In the genomic region with DNA sequence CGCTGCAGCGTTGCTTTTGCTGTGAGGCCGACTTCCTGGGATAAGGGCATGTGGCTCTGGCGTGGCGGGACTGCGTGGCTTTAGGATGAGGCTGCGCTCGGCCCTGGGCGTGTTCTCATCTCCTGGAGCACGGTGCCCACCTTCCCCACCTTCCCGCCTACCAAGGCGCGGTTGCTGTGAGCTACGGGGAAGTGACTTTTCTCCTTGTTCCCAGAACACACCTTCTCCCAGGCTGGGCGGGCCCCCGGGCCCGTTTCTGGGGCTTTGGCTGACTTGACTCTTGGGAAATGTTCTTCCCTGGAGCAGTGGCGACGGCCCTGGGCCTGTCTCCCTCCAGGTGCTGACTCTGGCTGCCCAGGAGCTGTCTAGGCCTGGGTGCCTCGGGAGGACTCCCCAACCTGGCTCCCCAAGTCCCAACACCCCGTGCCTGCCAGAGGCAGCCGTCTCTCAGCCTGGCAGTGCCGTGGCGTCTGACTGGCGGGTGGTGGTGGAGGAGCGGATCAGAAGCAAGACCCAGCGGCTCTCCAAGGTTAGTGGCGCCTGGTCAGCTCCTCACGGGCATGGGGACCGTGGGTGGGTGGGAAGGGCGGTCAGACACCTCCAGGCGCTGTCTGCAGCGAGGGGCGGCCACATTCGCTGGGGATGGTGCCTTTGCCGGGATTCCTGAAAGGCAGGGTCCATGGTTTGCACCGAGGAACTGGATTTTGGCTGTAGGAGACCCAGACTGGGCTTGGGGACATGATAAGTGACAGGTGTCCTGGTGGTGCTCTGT, we compare ENCODE assay signal across 17 cellular contexts. TPM values are rescaled to one million over a fixed set of nuclear protein-coding genes. Genes with fewer than 3 reads are reported as not detected.
DNase-seq lines count a peak whose midpoint lies in the region; ATAC-seq and TF ChIP-seq lines count a peak whose summit lies in the region.
"Had no signal": no experiment of that assay in that cellular context is flagged by ENCODE, and none has a peak within 500 bp of the region (broad histone marks: within the 10 kb centered on the region; RNA-seq: fewer than 3 reads in every experiment).

No MANE protein-coding gene starts in this region.

- TF ChIP-seq CTCF in right atrium auricular region (IDR thresholded peaks at IDR 0.05) (no peak), RWPE1 (conservative IDR thresholded peaks at IDR 0.05; ENCODE audit: low read depth) (no peak), neural progenitor cell (IDR thresholded peaks at IDR 0.05) (no peak), mesothelial cell of epicardium (IDR thresholded peaks at IDR 0.05; ENCODE audit: unreplicated experiment) (no peak)

- CTCF ChIA-PET in RWPE1 (lab: Yijun Ruan, JAX): no interaction called here

- DNase-seq in left cardiac atrium (peak; percentile 11), right atrium auricular region (ENCODE audit: low spot score) (no peak), RWPE1 (ENCODE audit: low spot score) (no peak), neural progenitor cell (ENCODE audit: low spot score) (no peak), mesothelial cell of epicardium (ENCODE audit: low spot score in 2 of 2, unreplicated experiment in 2 of 2) (no peak)
- DNase-seq: 8988T; AML-193; Caco-2; CD8-positive, alpha-beta memory T cell; DND-41; GDM1; HCEC 1CT; HFFc6 had no signal

- H2AFZ ChIP-seq in neural progenitor cell (replicated peaks): no peak overlapping the region

- H3K27ac ChIP-seq in right atrium auricular region (no peak overlapping the region), RWPE1 (0 out of 2 replicates have a peak overlapping the region, but pooled peaks have one; percentile 1), neural progenitor cell (no peak overlapping the region)
- H3K27ac ChIP-seq: BLaER1 had no signal

- intact Hi-C loops in left cardiac atrium (cut with DNase I): no loop called here

- POLR2A ChIA-PET in RWPE1 (lab: Yijun Ruan, JAX; ENCODE audit: low non-redundant PET): interaction anchor here (0.5 kb wide), 1 partner anchor 34 kb away, joined by 3 read pairs; no protein-coding TSS in a partner anchor

- peaks cover 7% of the 10 kb centered on the region for H3K36me3 Mint-ChIP-seq in neural progenitor cell
- H3K36me3 Mint-ChIP-seq in mesothelial cell of epicardium: peaks cover 17% of the 10 kb centered on the region

- no peaks in the 10 kb centered on the region for H3K79me2 ChIP-seq in neural progenitor cell (ENCODE audit: low read depth)

- H3K4me3 Mint-ChIP-seq in neural progenitor cell (no peak overlapping the region), mesothelial cell of epicardium (no peak overlapping the region)
- H3K4me3 Mint-ChIP-seq: CD8-positive, alpha-beta memory T cell; HFFc6 had no signal

- H3K4me3 ChIP-seq in right atrium auricular region (no peak overlapping the region), neural progenitor cell (no peak overlapping the region)
- H3K4me3 ChIP-seq: BLaER1 had no signal

- H3K27me3 Mint-ChIP-seq in neural progenitor cell (ENCODE audit: insufficient read depth, low read depth): peaks cover 2% of the 10 kb centered on the region
- H3K27me3 Mint-ChIP-seq in mesothelial cell of epicardium (ENCODE audit: low read depth): no peaks in the 10 kb centered on the region
- H3K27me3 Mint-ChIP-seq: CD8-positive, alpha-beta memory T cell had no signal

- H3K27me3 ChIP-seq in right atrium auricular region (no peaks in the 10 kb centered on the region), neural progenitor cell (no peaks in the 10 kb centered on the region)
- H3K27me3 ChIP-seq: BLaER1 had no signal

- no peaks in the 10 kb centered on the region for H3F3A ChIP-seq in neural progenitor cell (ENCODE audit: low read depth)

- ATAC-seq in left cardiac atrium: no peak
- no peak for ATAC-seq in GM18867 (IDR thresholded peaks at IDR 0.05; ENCODE audit: unreplicated experiment)

- no peaks in the 10 kb centered on the region for H3K9me3 Mint-ChIP-seq in neural progenitor cell
- no peaks in the 10 kb centered on the region for H3K9me3 Mint-ChIP-seq in mesothelial cell of epicardium
- H3K9me3 Mint-ChIP-seq: CD8-positive, alpha-beta memory T cell; HFFc6 had no signal

- H3K9ac ChIP-seq in neural progenitor cell: no peak overlapping the region
- H3K9ac ChIP-seq: BLaER1 had no signal

- H3K4me1 Mint-ChIP-seq in neural progenitor cell (no peaks in the 10 kb centered on the region), mesothelial cell of epicardium (no peaks in the 10 kb centered on the region)
- H3K4me1 Mint-ChIP-seq: CD8-positive, alpha-beta memory T cell had no signal

- H3K4me2 ChIP-seq in neural progenitor cell: no peak overlapping the region
- H3K4me2 ChIP-seq: BLaER1 had no signal

- H3K27ac Mint-ChIP-seq in neural progenitor cell: peak overlapping the region; percentile 79
- no peak overlapping the region for H3K27ac Mint-ChIP-seq in mesothelial cell of epicardium
- H3K27ac Mint-ChIP-seq: HFFc6 had no signal

- H3K9me3 ChIP-seq in right atrium auricular region: no peaks in the 10 kb centered on the region
- H3K9me3 ChIP-seq in neural progenitor cell (ENCODE audit: low read depth): no peaks in the 10 kb centered on the region
- H3K9me3 ChIP-seq: BLaER1, Caco-2 had no signal

- H3K4me1 ChIP-seq in right atrium auricular region (peaks cover 0 to 19% of the 10 kb centered on the region in 2 donors), neural progenitor cell (no peaks in the 10 kb centered on the region)
- H3K4me1 ChIP-seq: Caco-2 had no signal

- peaks cover 50% of the 10 kb centered on the region for H3K36me3 ChIP-seq in right atrium auricular region
- no peaks in the 10 kb centered on the region for H3K36me3 ChIP-seq in neural progenitor cell

- H4K20me1 ChIP-seq in neural progenitor cell (ENCODE audit: low read depth): no peaks in the 10 kb centered on the region

RNA-seq across cellular contexts. Expression of gene TELO2, which starts 12.1 kb away (rescaled TPM):
- total RNA-seq in left cardiac atrium (10 to 100 TPM; 17.9 to 22.2 TPM), right atrium auricular region (10 to 100 TPM; 11.3 to 11.5 TPM), neural progenitor cell (ENCODE audit: low replicate concordance) (18.3 and 58.4 TPM in 2 replicates), mesothelial cell of epicardium (66.7 to 70.2 TPM (median 69.8 TPM) in 3 replicates)

RNA-seq across cellular contexts. Expression of gene PTX4, which starts 16.5 kb away (rescaled TPM):
- total RNA-seq in left cardiac atrium (under 1 TPM in 1 of 2 donors, not detected in 1; 0.21 TPM), right atrium auricular region (under 1 TPM in 1 of 2 donors, not detected in 1; 0.24 TPM), neural progenitor cell (ENCODE audit: low replicate concordance) (not detected in 2 replicates), mesothelial cell of epicardium (not detected in 3 replicates)
- total RNA-seq: Caco-2; CD8-positive, alpha-beta memory T cell; H4; HT1080 had no signal

RNA-seq across cellular contexts. Expression of gene TMEM204, which starts 28.2 kb away (rescaled TPM):
- 10 to 100 TPM; 26.7 to 29.4 TPM for total RNA-seq in left cardiac atrium
- total RNA-seq in right atrium auricular region: 10 to 100 TPM; 35.1 to 42.2 TPM
- total RNA-seq in neural progenitor cell (ENCODE audit: low replicate concordance): not detected in 2 replicates
- 6.6 to 7.7 TPM (median 6.9 TPM) in 3 replicates for total RNA-seq in mesothelial cell of epicardium
- total RNA-seq: Caco-2, H4 had no signal

RNA-seq across cellular contexts. Expression of gene CLCN7, which starts 30.4 kb away (rescaled TPM):
- total RNA-seq in left cardiac atrium: 10 to 100 TPM; 43.0 to 49.7 TPM
- 10 to 100 TPM; 19.4 to 31.7 TPM for total RNA-seq in right atrium auricular region
- 11.5 and 33.4 TPM in 2 replicates for total RNA-seq in neural progenitor cell (ENCODE audit: low replicate concordance)
- 94.5 to 96.1 TPM (median 94.6 TPM) in 3 replicates for total RNA-seq in mesothelial cell of epicardium
